In the genomic region with DNA sequence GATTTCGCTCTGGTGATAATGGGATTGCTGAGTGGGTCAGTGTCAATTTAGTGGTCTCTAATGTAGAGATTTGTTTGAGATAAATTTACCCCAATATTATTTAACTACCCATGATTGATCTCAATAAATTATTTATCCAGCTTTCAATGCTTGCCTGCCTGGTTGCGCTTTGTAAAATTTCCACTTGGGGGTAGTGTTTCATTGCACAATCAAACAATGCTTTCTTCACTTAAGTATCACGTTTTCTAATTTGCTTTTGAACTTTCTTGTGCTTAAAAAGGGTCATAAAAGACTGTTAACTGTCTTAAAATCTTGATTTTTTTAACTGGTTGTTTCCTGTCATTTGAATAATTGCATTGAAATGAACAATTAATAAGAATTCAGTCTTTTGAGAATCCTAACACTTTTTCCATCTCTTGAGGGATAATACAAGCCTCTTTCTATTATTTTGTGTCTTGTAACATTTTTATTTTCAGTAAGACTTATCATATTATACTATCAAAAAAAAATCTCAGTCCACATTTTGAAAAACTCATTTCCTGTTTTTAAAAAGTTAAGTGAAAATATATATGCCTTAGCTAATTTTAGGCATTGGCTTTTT, we compare ENCODE assay signal across 8 cellular contexts. TPM values are rescaled to one million over a fixed set of nuclear protein-coding genes. Genes with fewer than 3 reads are reported as not detected.
DNase-seq lines count a peak whose midpoint lies in the region; ATAC-seq, FAIRE-seq and TF ChIP-seq lines count a peak whose summit lies in the region.

No MANE protein-coding gene starts in this region.

- H3K27me3 ChIP-seq in HCT116 (ENCODE audit: insufficient read depth, low read length) (no peaks in the 10 kb centered on the region), neuronal stem cell (ENCODE audit: control insufficient read depth in 3 of 3, insufficient read depth in 3 of 3, low read depth in 1 of 3, low read length in 3 of 3) (no peaks in the 10 kb centered on the region)

- intact Hi-C loops in HCT116 (cut with micrococcal nuclease): loop anchor here (1.0 to 5.0 kb wide), 3 partner anchors 273 to 1331 kb away; no protein-coding TSS in a partner anchor
- intact Hi-C loops in dendritic cell treated with granulocyte-macrophage colony-stimulating factor and Interleukin-4, amounts not matched to agents 40 ng/mL and 50 ng/mL, for 4 days (cut with micrococcal nuclease): no loop called here

- no peak overlapping the region for H2AFZ ChIP-seq in HCT116 (ENCODE audit: low read depth, low read length, poor library complexity, severe bottlenecking)
- no peak overlapping the region for H2AFZ ChIP-seq in neuronal stem cell (ENCODE audit: low read length)

- H2BK12ac ChIP-seq in neuronal stem cell (ENCODE audit: low read length): no peak overlapping the region

- no peak overlapping the region for H3K9ac ChIP-seq in HCT116 (ENCODE audit: low read length)
- H3K9ac ChIP-seq in neuronal stem cell (ENCODE audit: low read depth, low read length, poor library complexity): no peak overlapping the region

- H4K91ac ChIP-seq in neuronal stem cell (ENCODE audit: low read depth, low read length, poor library complexity): no peak overlapping the region

- H3K9me2 ChIP-seq in HCT116 (ENCODE audit: insufficient read depth): no peaks in the 10 kb centered on the region

- H3K14ac ChIP-seq in neuronal stem cell (ENCODE audit: low read length): no peak overlapping the region

- H3K79me1 ChIP-seq in neuronal stem cell (ENCODE audit: low read depth, low read length): peaks cover 5% of the 10 kb centered on the region

- peak; percentile 50 for TF ChIP-seq CTCF in A549 (IDR thresholded peaks at IDR 0.05)
- peak; percentile 39 to 73 (median 65); a peak in 5 of 6 replicates for TF ChIP-seq CTCF in HCT116 (IDR thresholded peaks at IDR 0.05 in 2 of 3, conservative IDR thresholded peaks at IDR 0.05 in 1 of 3; ENCODE audit: borderline replicate concordance in 1 of 3, insufficient read depth in 1 of 3, low read depth in 2 of 3, low read length in 2 of 3)

- CTCF ChIA-PET in A549 (lab: Yijun Ruan, JAX): interaction anchor here (0.6 to 1.2 kb wide), 4 partner anchors 11 to 235 kb away, joined by 3 to 5 read pairs (median 3); no protein-coding TSS in a partner anchor
- CTCF ChIA-PET in HCT116 (lab: Charles Lee): interaction anchor here (0.8 to 1.5 kb wide), 5 partner anchors 8 to 20 kb away, joined by 3 to 6 read pairs (median 4); no protein-coding TSS in a partner anchor

- H3K9me3 Mint-ChIP-seq in dendritic cell treated with granulocyte-macrophage colony-stimulating factor and Interleukin-4, amounts not matched to agents 40 ng/mL and 50 ng/mL, for 4 days: peaks cover 42% of the 10 kb centered on the region

- no TSS peak for BruUV-seq in HCT116 (replicated peaks; lab: Mats Ljungman, UMichigan)

- H3K27me3 Mint-ChIP-seq in dendritic cell treated with granulocyte-macrophage colony-stimulating factor and Interleukin-4, amounts not matched to agents 40 ng/mL and 50 ng/mL, for 4 days: no peaks in the 10 kb centered on the region

- H2BK120ac ChIP-seq in neuronal stem cell (ENCODE audit: low read depth, low read length): no peak overlapping the region

- H2BK5ac ChIP-seq in neuronal stem cell (ENCODE audit: low read length): no peak overlapping the region

- H3K4ac ChIP-seq in neuronal stem cell (ENCODE audit: low read length): no peak overlapping the region

- H3K18ac ChIP-seq in neuronal stem cell (ENCODE audit: low read length): no peak overlapping the region

- H4K8ac ChIP-seq in neuronal stem cell (ENCODE audit: low read depth, low read length): no peak overlapping the region

- H3K4me2 ChIP-seq in A549: no peak overlapping the region
- H3K4me2 ChIP-seq in HCT116 (ENCODE audit: low read length): no peak overlapping the region
- no peak overlapping the region for H3K4me2 ChIP-seq in neuronal stem cell (ENCODE audit: insufficient read depth, low read length, poor library complexity, severe bottlenecking)

- H2AK5ac ChIP-seq in neuronal stem cell (ENCODE audit: low read depth, low read length): no peak overlapping the region

- peak overlapping the region; percentile 27 for H3K27ac Mint-ChIP-seq in dendritic cell treated with granulocyte-macrophage colony-stimulating factor and Interleukin-4, amounts not matched to agents 40 ng/mL and 50 ng/mL, for 4 days

- H3K27ac ChIP-seq in A549 (no peak overlapping the region), HCT116 (ENCODE audit: low read depth, low read length) (no peak overlapping the region), neuronal stem cell (replicated peaks; ENCODE audit: low read length) (no peak overlapping the region)

- H3K4me3 Mint-ChIP-seq in dendritic cell treated with granulocyte-macrophage colony-stimulating factor and Interleukin-4, amounts not matched to agents 40 ng/mL and 50 ng/mL, for 4 days: no peak overlapping the region

- H3K79me2 ChIP-seq in HCT116 (ENCODE audit: insufficient read depth, low read length): peaks cover 26% of the 10 kb centered on the region

- H3K36me3 ChIP-seq in HCT116 (ENCODE audit: control insufficient read depth in 1 of 2, insufficient read depth in 2 of 2, low read length in 2 of 2) (no peaks in the 10 kb centered on the region), neuronal stem cell (replicated peaks in 1 of 2; ENCODE audit: control insufficient read depth in 2 of 2, insufficient read depth in 2 of 2, low read length in 2 of 2) (peaks cover 0 to 14% of the 10 kb centered on the region in 2 donors)

- H3K4me1 ChIP-seq in A549: no peaks in the 10 kb centered on the region
- H3K4me1 ChIP-seq in HCT116 (ENCODE audit: control insufficient read depth in 1 of 2, insufficient read depth in 2 of 2, low read length in 2 of 2): no peaks in the 10 kb centered on the region
- no peaks in the 10 kb centered on the region for H3K4me1 ChIP-seq in neuronal stem cell (ENCODE audit: control insufficient read depth in 2 of 2, insufficient read depth in 1 of 2, low read depth in 1 of 2, low read length in 2 of 2)

- no peak for FAIRE-seq in A549 (lab: Jason Lieb, UNC)

- 68% methylated on average over 3 of the region's 3 CpGs for WGBS in A549 (ENCODE audit: missing lambda C conversion rate)
- WGBS in neuronal stem cell (ENCODE audit: extremely low coverage in 2 of 2, insufficient read length in 2 of 2, insufficient replicate concordance in 1 of 2), 2 donors: no CpG with 5 or more reads among the region's 3 CpGs

- peaks cover 21% of the 10 kb centered on the region for H3K9me3 ChIP-seq in A549
- H3K9me3 ChIP-seq in HCT116 (ENCODE audit: control insufficient read depth in 1 of 2, insufficient read depth in 1 of 2, low read depth in 1 of 2, low read length in 2 of 2): 0 out of 4 replicates have a peak, but pooled peaks cover 4 to 6% of the 10 kb centered on the region in 2 experiments
- H3K9me3 ChIP-seq in neuronal stem cell (replicated peaks in 1 of 2; ENCODE audit: control insufficient read depth in 2 of 2, insufficient read depth in 1 of 2, low read depth in 1 of 2, low read length in 2 of 2): peaks cover 3 to 18% of the 10 kb centered on the region in 2 donors

- POLR2A ChIA-PET in A549 (lab: Yijun Ruan, JAX) (interaction anchor here (0.9 kb wide), 1 partner anchor 9 kb away, joined by 3 read pairs; no protein-coding TSS in a partner anchor), HCT116 (lab: Charles Lee) (no interaction called here)

- H4K20me1 ChIP-seq in HCT116 (ENCODE audit: insufficient read depth): no peaks in the 10 kb centered on the region

- peak in 1 of 2 experiments; percentile 29 for DNase-seq in A549 (ENCODE audit: low read depth in 1 of 2, low spot score in 1 of 2)
- peak; percentile 43 for DNase-seq in GM03348 (ENCODE audit: low spot score)
- peak; percentile 26 for DNase-seq in HCT116 (ENCODE audit: low read depth, low spot score)
- DNase-seq in NCI-H460 (ENCODE audit: extremely low read depth, low read depth): peak; percentile 25
- DNase-seq in neuronal stem cell (ENCODE audit: low spot score): peak; percentile 29
- no peak for DNase-seq in DMS153 treated with DMSO at 0.1 percent for 48 hours (lab: John Stamatoyannopoulos, UW; ENCODE audit: unreplicated experiment)
- no peak for DNase-seq in activated CD8-positive, alpha-beta memory T cell treated with anti-CD3 and anti-CD28 coated beads, Interleukin-2, amount 50 U/mL, for 48 hours

- no peak overlapping the region for H3K4me3 ChIP-seq in A549
- no peak overlapping the region for H3K4me3 ChIP-seq in HCT116 (replicated peaks in 1 of 2; ENCODE audit: low read depth in 1 of 2, low read length in 2 of 2)
- no peak overlapping the region for H3K4me3 ChIP-seq in neuronal stem cell (ENCODE audit: low read length in 2 of 2)

- TF ChIP-seq RAD21 in A549 (conservative IDR thresholded peaks at IDR 0.05 in 1 of 2, IDR thresholded peaks at IDR 0.05 in 1 of 2) (peak; percentile 64 to 69), HCT116 (IDR thresholded peaks at IDR 0.05; ENCODE audit: low read depth) (peak; percentile 78)

- peaks cover 17% of the 10 kb centered on the region for H3K4me1 Mint-ChIP-seq in dendritic cell treated with granulocyte-macrophage colony-stimulating factor and Interleukin-4, amounts not matched to agents 40 ng/mL and 50 ng/mL, for 4 days (ENCODE audit: low read depth)

- no peak overlapping the region for H2BK15ac ChIP-seq in neuronal stem cell (ENCODE audit: low read length)

- no peak for ATAC-seq in A549
- no peak for ATAC-seq in HCT116

- no peak for TF ChIP-seq POLR2A in A549 (IDR thresholded peaks at IDR 0.05; ENCODE audit: low read length)
- no peak for TF ChIP-seq POLR2A in HCT116 (IDR thresholded peaks at IDR 0.05; ENCODE audit: borderline replicate concordance, extremely low read depth, insufficient read depth, insufficient read length)

- no peak overlapping the region for H3K23ac ChIP-seq in neuronal stem cell (ENCODE audit: low read depth, low read length, poor library complexity)

- RAD21 ChIA-PET in HCT116 (lab: Charles Lee; ENCODE audit: low non-redundant PET in 1 of 2, low total read pairs in 2 of 2, uncharacterized antibody in 2 of 2, unreplicated experiment in 2 of 2): no interaction called here

- peaks cover 80% of the 10 kb centered on the region for H3K36me3 Mint-ChIP-seq in dendritic cell treated with granulocyte-macrophage colony-stimulating factor and Interleukin-4, amounts not matched to agents 40 ng/mL and 50 ng/mL, for 4 days (ENCODE audit: low read depth)

- TF ChIP-seq EP300 in A549 (IDR thresholded peaks at IDR 0.05): no peak

TF ChIP-seq in A549, 52 proteins besides CTCF, POLR2A, EP300 and RAD21 (continues in another document):
- TF ChIP-seq CEBPB (IDR thresholded peaks at IDR 0.05): peak; percentile 39 to 72; a peak in 3 of 4 replicates

TF ChIP-seq in HCT116, 20 proteins besides CTCF, POLR2A, EP300 and RAD21 (continues in another document):
- TF ChIP-seq SRF (IDR thresholded peaks at IDR 0.05; ENCODE audit: low read depth): no peak

RNA-seq across cellular contexts. Expression of a gene that starts 18.7 kb away (rescaled TPM):
- polyA plus RNA-seq in A549 (2011; rRNA removed) (121 and 175 TPM in 2 replicates), A549 (2017; fragmentation: RNase III; extraction: RNeasy Plus Mini Kit Qiagen cat#74134 plus additional on column Dnase treatment) (105 to 135 TPM (median 134 TPM) in 3 replicates)
- 49.4 and 52.5 TPM in 2 replicates for polyA plus RNA-seq in A549 (2012; cell fraction: cytosol; rRNA removed)
- polyA plus RNA-seq in A549 (2012; cell fraction: nucleus; rRNA removed): 27.5 and 84.6 TPM in 2 replicates
- polyA minus RNA-seq in A549 (2011; rRNA and poly(A)+ RNA removed): 123 and 127 TPM in 2 replicates
- 142 TPM for total RNA-seq in HCT116 (2021; ENCODE audit: unreplicated experiment)
- polyA plus RNA-seq in HCT116 (2012): 64.6 and 71.0 TPM in 2 replicates
- total RNA-seq in NCI-H460 (2014; rRNA removed; shearing (Covaris generic)): 151 and 170 TPM in 2 replicates
- polyA plus RNA-seq in NCI-H460 (2014; cell fraction: nucleus; rRNA removed): 118 and 130 TPM in 2 replicates
- 167 TPM for polyA plus RNA-seq in neuronal stem cell (2013, experiment 1 of 2)
- polyA plus RNA-seq in neuronal stem cell (2013, experiment 2 of 2): 152 TPM

Comparison
In these comparisons a context has a peak if more than half of its experiments do, and no peak if none do; other contexts are left out.
1. DNase-seq: peak in GM03348 (single experiment), HCT116 (single experiment), NCI-H460 (single experiment) and neuronal stem cell (single experiment); none in DMS153 treated with DMSO at 0.1 percent for 48 hours (single experiment) and activated CD8-positive, alpha-beta memory T cell treated with anti-CD3 and anti-CD28 coated beads, Interleukin-2, amount 50 U/mL, for 48 hours (single experiment).